ENCODE assay signal across 8 cellular contexts in the genomic region with DNA sequence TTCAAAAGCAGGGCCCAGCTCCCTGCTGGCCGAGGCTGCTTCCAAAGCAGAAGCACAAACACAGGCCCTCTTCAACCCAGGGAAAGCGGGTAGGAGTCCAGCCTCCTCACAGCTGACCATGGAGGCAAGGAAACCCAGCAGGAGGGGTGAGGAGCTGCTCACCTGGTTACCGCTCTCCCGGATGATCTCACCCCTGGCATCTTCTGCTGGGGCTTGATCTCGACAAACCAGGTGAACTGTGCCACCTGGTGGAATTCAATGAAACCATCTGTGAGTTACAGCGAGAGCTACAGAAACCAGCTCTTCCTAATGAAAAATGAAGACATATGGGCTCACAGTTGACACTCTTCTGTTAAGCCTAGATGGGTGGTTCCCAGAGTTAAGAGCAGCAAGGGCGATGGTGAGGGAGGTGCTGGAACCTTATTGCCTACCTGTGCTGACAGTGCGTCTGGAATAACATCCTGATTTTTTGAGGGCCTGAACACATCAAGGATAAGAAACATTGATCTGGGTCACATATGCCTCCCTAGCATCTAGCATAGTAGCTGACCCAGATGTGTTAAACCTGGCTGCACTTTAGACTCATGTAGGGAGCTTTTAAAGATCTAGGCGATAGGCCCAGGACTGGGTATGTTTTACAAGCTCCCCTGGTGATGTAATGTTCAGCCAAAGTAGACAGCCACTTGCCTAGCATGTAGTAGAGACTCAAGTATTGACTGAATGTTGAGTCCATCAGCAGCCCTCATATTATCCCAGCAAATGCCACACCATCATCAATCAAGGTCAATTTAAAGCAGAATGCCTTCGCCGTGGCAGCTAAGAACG. TPM values are rescaled to one million over a fixed set of nuclear protein-coding genes. Genes with fewer than 3 reads are reported as not detected.
DNase-seq lines count a peak whose midpoint lies in the region; ATAC-seq and TF ChIP-seq lines count a peak whose summit lies in the region.

No MANE protein-coding gene starts in this region.

- no peak overlapping the region for H3K4me3 Mint-ChIP-seq in activated T-cell treated with anti-CD3 and anti-CD28 coated beads, Interleukin-2, amount 50 U/mL, for 72 hours

- DNase-seq in AML-193 (lab: John Stamatoyannopoulos, UW) (peak; percentile 52 to 66), HT1080 (ENCODE audit: low read depth) (peak; percentile 65), NCI-H69 (lab: John Stamatoyannopoulos, UW) (peak; percentile 92), fibroblast of villous mesenchyme (ENCODE audit: low read depth) (peak; percentile 59), renal cortical epithelial cell (ENCODE audit: low read depth) (peak; percentile 67)
- DNase-seq in activated T-cell treated with anti-CD3 and anti-CD28 coated beads, Interleukin-2, amount 50 U/mL, for 72 hours, result peak; percentile 66 to 68

- peaks cover 53% of the 10 kb centered on the region for H3K4me1 Mint-ChIP-seq in activated T-cell treated with anti-CD3 and anti-CD28 coated beads, Interleukin-2, amount 50 U/mL, for 72 hours (ENCODE audit: low read depth)

- H3K27ac Mint-ChIP-seq in activated T-cell treated with anti-CD3 and anti-CD28 coated beads, Interleukin-2, amount 50 U/mL, for 72 hours, result no peak overlapping the region

- H3K36me3 Mint-ChIP-seq in activated T-cell treated with anti-CD3 and anti-CD28 coated beads, Interleukin-2, amount 50 U/mL, for 72 hours (ENCODE audit: insufficient read depth in 2 of 2), result peaks cover 3% of the 10 kb centered on the region in 2 donors

- H3K27me3 Mint-ChIP-seq in activated T-cell treated with anti-CD3 and anti-CD28 coated beads, Interleukin-2, amount 50 U/mL, for 72 hours (ENCODE audit: low read depth), result no peaks in the 10 kb centered on the region

- ATAC-seq in GM18511 (IDR thresholded peaks at IDR 0.05; ENCODE audit: unreplicated experiment) (peak; percentile 59), GM18520 (IDR thresholded peaks at IDR 0.05; ENCODE audit: unreplicated experiment) (no peak)
- peak; percentile 43 to 45 for ATAC-seq in activated T-cell treated with anti-CD3 and anti-CD28 coated beads, Interleukin-2, amount 50 U/mL, for 72 hours (replicated peaks in 1 of 2)

- no peak overlapping the region for H3K4me3 ChIP-seq in fibroblast of villous mesenchyme (ENCODE audit: low read depth, low read length)

- no peaks in the 10 kb centered on the region for H3K9me3 Mint-ChIP-seq in activated T-cell treated with anti-CD3 and anti-CD28 coated beads, Interleukin-2, amount 50 U/mL, for 72 hours

- TF ChIP-seq CTCF in fibroblast of villous mesenchyme (IDR thresholded peaks at IDR 0.05; ENCODE audit: insufficient read depth, low read depth, low read length), result peak; percentile 47

RNA-seq across cellular contexts. Expression of a gene that starts 6.1 kb away (rescaled TPM):
- 0.94 and 5.9 TPM in 2 replicates for total RNA-seq in HT1080 (2014; rRNA removed; shearing (Covaris generic))
- polyA plus RNA-seq in HT1080 (2015; cell fraction: cytosol; rRNA removed), result 2.3 and 2.4 TPM in 2 replicates
- 2.2 and 6.2 TPM in 2 replicates for polyA plus RNA-seq in HT1080 (2015; cell fraction: nucleus; rRNA removed)
- total RNA-seq in activated T-cell treated with anti-CD3 and anti-CD28 coated beads, Interleukin-2, amount 50 U/mL, for 72 hours, result 1 to 10 TPM; 8.0 to 8.5 TPM
- total RNA-seq in fibroblast of villous mesenchyme, result 4.3 and 4.5 TPM in 2 replicates
- 7.3 and 8.0 TPM in 2 replicates for total RNA-seq in renal cortical epithelial cell

RNA-seq across cellular contexts. Expression of a gene that starts 47.1 kb away (rescaled TPM):
- not detected in 2 replicates for total RNA-seq in HT1080 (2014; rRNA removed; shearing (Covaris generic))
- not detected in 2 replicates for polyA plus RNA-seq in HT1080 (2015; cell fraction: cytosol; rRNA removed)
- polyA plus RNA-seq in HT1080 (2015; cell fraction: nucleus; rRNA removed), result not detected in 2 replicates
- under 1 TPM; 0.19 to 0.30 TPM for total RNA-seq in activated T-cell treated with anti-CD3 and anti-CD28 coated beads, Interleukin-2, amount 50 U/mL, for 72 hours
- total RNA-seq in fibroblast of villous mesenchyme (not detected in 2 replicates), renal cortical epithelial cell (not detected in 2 replicates)
